1 cellular context compared by ENCODE assay signal in the genomic region with DNA sequence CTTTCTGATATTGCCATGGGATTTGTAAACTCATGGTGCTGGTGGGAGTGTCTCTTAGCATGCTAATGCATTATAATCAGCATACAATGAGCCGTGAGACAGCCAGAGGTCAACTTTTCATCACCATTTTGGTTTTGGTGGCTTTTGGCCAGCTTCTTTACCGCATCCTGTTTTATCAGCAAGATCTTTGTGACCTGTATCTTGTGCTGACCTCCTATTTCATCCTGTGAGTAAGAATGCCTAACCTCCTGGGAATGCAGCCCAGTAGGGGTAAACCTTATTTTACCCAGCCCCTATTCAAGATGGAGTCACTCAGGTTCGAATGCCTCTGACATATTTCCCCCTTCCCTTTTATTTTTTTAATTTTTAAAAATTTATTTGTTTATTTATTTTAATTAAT.
TF ChIP-seq lines count a peak whose summit lies in the region.

No MANE protein-coding gene starts in this region.

TF ChIP-seq in K562, 482 proteins besides CTCF, POLR2A, EP300 and RAD21 (continued from another document and continues in another):
- TF ChIP-seq ZBTB1 (CRISPR knock-in tag; IDR thresholded peaks at IDR 0.05; ENCODE audit: borderline replicate concordance, low read depth) (peak; percentile 60; the same call in 1 of the 2 replicates), ZNF274 (IDR thresholded peaks at IDR 0.05; ENCODE audit: borderline replicate concordance, low read depth, low read length) (no peak), WHSC1 (IDR thresholded peaks at IDR 0.05; ENCODE audit: low read length) (no peak), ZNF79 (CRISPR knock-in tag; IDR thresholded peaks at IDR 0.05; ENCODE audit: low read depth) (peak; percentile 76; the same call in 1 of the 2 replicates), ZNF121 (CRISPR knock-in tag; conservative IDR thresholded peaks at IDR 0.05) (no peak), RNF219 (CRISPR knock-in tag; IDR thresholded peaks at IDR 0.05) (no peak), ZNF175 (CRISPR knock-in tag; IDR thresholded peaks at IDR 0.05; ENCODE audit: low read depth) (peak; percentile 83), TCF3 (CRISPR knock-in tag; IDR thresholded peaks at IDR 0.05) (no peak), MLLT1 (IDR thresholded peaks at IDR 0.05) (no peak), TAF1 (IDR thresholded peaks at IDR 0.05; ENCODE audit: control insufficient read depth, extremely low read depth, insufficient read depth, low read length, severe bottlenecking) (no peak), ZBTB7A (IDR thresholded peaks at IDR 0.05; ENCODE audit: borderline replicate concordance, control insufficient read depth, low read depth, low read length) (no peak), ESRRB (CRISPR knock-in tag; IDR thresholded peaks at IDR 0.05; ENCODE audit: borderline replicate concordance) (no peak), GATAD2A (IDR thresholded peaks at IDR 0.05) (no peak), PHF21A (IDR thresholded peaks at IDR 0.05; ENCODE audit: borderline replicate concordance, low read depth) (no peak), ZNF696 (CRISPR knock-in tag; conservative IDR thresholded peaks at IDR 0.05) (no peak), HIVEP1 (CRISPR knock-in tag; IDR thresholded peaks at IDR 0.05) (0 out of 2 replicates have a peak, but pooled peaks have one; percentile 53), BHLHE40 (IDR thresholded peaks at IDR 0.05; ENCODE audit: low read length) (no peak), RUNX1 (IDR thresholded peaks at IDR 0.05; ENCODE audit: low read depth) (no peak), ZNF655 (CRISPR knock-in tag; IDR thresholded peaks at IDR 0.05) (no peak), ZNF184 (CRISPR knock-in tag; IDR thresholded peaks at IDR 0.05) (no peak), ZZZ3 (IDR thresholded peaks at IDR 0.05) (no peak), DMBX1 (CRISPR knock-in tag; IDR thresholded peaks at IDR 0.05; ENCODE audit: borderline replicate concordance) (peak; percentile 90), SMAD1 (IDR thresholded peaks at IDR 0.05; ENCODE audit: low read depth, low read length, partially characterized antibody) (no peak), ZNF445 (CRISPR knock-in tag; IDR thresholded peaks at IDR 0.05; ENCODE audit: low read depth) (no peak), HNRNPH1 (optimal IDR thresholded peaks at IDR 0.05; ENCODE audit: low read depth, low read length) (no peak), NFIX (CRISPR knock-in tag; IDR thresholded peaks at IDR 0.05; ENCODE audit: low read depth) (no peak), HMGN3 (IDR thresholded peaks at IDR 0.05; ENCODE audit: borderline replicate concordance, extremely low read depth, insufficient read length, low read depth, low read length) (no peak), YY1 (IDR thresholded peaks at IDR 0.05; ENCODE audit: borderline replicate concordance in 1 of 3, control insufficient read depth in 1 of 3, extremely low read depth in 1 of 3, insufficient read depth in 3 of 3, insufficient read length in 1 of 3, insufficient replicate concordance in 2 of 3, low read depth in 1 of 3, low read length in 2 of 3) (no peak), MYNN (IDR thresholded peaks at IDR 0.05) (no peak), MYNN (CRISPR knock-in tag; IDR thresholded peaks at IDR 0.05) (no peak), NELFE (IDR thresholded peaks at IDR 0.05; ENCODE audit: insufficient read depth, insufficient read length) (no peak), NFATC3 (IDR thresholded peaks at IDR 0.05) (no peak), SOX6 (IDR thresholded peaks at IDR 0.05) (no peak), ZEB2 (IDR thresholded peaks at IDR 0.05) (no peak), POLR2H (tag; IDR thresholded peaks at IDR 0.05; ENCODE audit: low read depth) (no peak), GATAD2B (IDR thresholded peaks at IDR 0.05; ENCODE audit: borderline replicate concordance) (no peak), ZNF140 (CRISPR knock-in tag; IDR thresholded peaks at IDR 0.05) (no peak), ZNF311 (CRISPR knock-in tag; IDR thresholded peaks at IDR 0.05) (peak; percentile 92), FOXM1 (IDR thresholded peaks at IDR 0.05; ENCODE audit: low read depth) (no peak), FOXM1 (CRISPR knock-in tag; IDR thresholded peaks at IDR 0.05; ENCODE audit: low read depth) (no peak), ZFP91 (CRISPR knock-in tag; IDR thresholded peaks at IDR 0.05) (no peak), ZBTB43 (CRISPR knock-in tag; IDR thresholded peaks at IDR 0.05) (no peak), ZFX (CRISPR knock-in tag; IDR thresholded peaks at IDR 0.05) (no peak), NR2C1 (IDR thresholded peaks at IDR 0.05) (no peak), NR2C1 (tag; IDR thresholded peaks at IDR 0.05) (peak; percentile 74), HOXB6 (CRISPR knock-in tag; IDR thresholded peaks at IDR 0.05; ENCODE audit: borderline replicate concordance) (no peak), BCLAF1 (IDR thresholded peaks at IDR 0.05; ENCODE audit: borderline replicate concordance in 1 of 2, control insufficient read depth in 1 of 2, low read depth in 2 of 2, low read length in 1 of 2) (no peak), KHSRP (IDR thresholded peaks at IDR 0.05) (no peak), SRSF7 (optimal IDR thresholded peaks at IDR 0.05; ENCODE audit: low read depth, low read length) (no peak), SRSF9 (IDR thresholded peaks at IDR 0.05; ENCODE audit: borderline replicate concordance, low read depth, low read length) (no peak), MYBL2 (IDR thresholded peaks at IDR 0.05; ENCODE audit: low read depth) (no peak), MYBL2 (CRISPR knock-in tag; IDR thresholded peaks at IDR 0.05; ENCODE audit: borderline replicate concordance) (no peak), NCOA6 (IDR thresholded peaks at IDR 0.05) (no peak), ZNF766 (CRISPR knock-in tag; conservative IDR thresholded peaks at IDR 0.05) (0 out of 2 replicates have a peak, but pooled peaks have one; percentile 41)
- TF ChIP-seq, protein P1, sequence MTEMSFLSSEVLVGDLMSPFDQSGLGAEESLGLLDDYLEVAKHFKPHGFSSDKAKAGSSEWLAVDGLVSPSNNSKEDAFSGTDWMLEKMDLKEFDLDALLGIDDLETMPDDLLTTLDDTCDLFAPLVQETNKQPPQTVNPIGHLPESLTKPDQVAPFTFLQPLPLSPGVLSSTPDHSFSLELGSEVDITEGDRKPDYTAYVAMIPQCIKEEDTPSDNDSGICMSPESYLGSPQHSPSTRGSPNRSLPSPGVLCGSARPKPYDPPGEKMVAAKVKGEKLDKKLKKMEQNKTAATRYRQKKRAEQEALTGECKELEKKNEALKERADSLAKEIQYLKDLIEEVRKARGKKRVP (CRISPR knock-in tag; IDR thresholded peaks at IDR 0.05) = no peak
- TF ChIP-seq, protein P2, sequence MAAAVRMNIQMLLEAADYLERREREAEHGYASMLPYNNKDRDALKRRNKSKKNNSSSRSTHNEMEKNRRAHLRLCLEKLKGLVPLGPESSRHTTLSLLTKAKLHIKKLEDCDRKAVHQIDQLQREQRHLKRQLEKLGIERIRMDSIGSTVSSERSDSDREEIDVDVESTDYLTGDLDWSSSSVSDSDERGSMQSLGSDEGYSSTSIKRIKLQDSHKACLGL (CRISPR knock-in tag; IDR thresholded peaks at IDR 0.05; ENCODE audit: borderline replicate concordance, poor library complexity, severe bottlenecking) = no peak
- TF ChIP-seq, protein P3, sequence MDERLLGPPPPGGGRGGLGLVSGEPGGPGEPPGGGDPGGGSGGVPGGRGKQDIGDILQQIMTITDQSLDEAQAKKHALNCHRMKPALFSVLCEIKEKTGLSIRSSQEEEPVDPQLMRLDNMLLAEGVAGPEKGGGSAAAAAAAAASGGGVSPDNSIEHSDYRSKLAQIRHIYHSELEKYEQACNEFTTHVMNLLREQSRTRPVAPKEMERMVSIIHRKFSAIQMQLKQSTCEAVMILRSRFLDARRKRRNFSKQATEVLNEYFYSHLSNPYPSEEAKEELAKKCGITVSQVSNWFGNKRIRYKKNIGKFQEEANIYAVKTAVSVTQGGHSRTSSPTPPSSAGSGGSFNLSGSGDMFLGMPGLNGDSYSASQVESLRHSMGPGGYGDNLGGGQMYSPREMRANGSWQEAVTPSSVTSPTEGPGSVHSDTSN (CRISPR knock-in tag; IDR thresholded peaks at IDR 0.05; ENCODE audit: low read depth) = no peak
- TF ChIP-seq, protein P3 (tag; conservative IDR thresholded peaks at IDR 0.05; ENCODE audit: low read depth) = no peak
